8 cellular contexts compared by ENCODE assay signal in genomic region chr15:74539521-74539920, GRCh38. TPM values are rescaled to one million over a fixed set of nuclear protein-coding genes. Genes with fewer than 3 reads are reported as not detected.
DNase-seq lines count a peak whose midpoint lies in the region; ATAC-seq and TF ChIP-seq lines count a peak whose summit lies in the region.
"Not testable (repeated sequence)": the region's sequence is repeated elsewhere in the genome, so short reads cannot be mapped to it uniquely, and the experiment has no call there.

No MANE protein-coding gene starts in this region.

- DNase-seq in CD8-positive, alpha-beta T cell; NT2/D1 (ENCODE audit: low read depth, low spot score); activated B cell treated with CpG ODN at 0.5 μM for 24 hours; endothelial cell (ENCODE audit: low spot score); naive thymus-derived CD8-positive, alpha-beta T cell; stimulated activated naive B cell treated with anti-CD40 and anti-IgM and Interleukin-4, amounts not matched to agents 10 μg/mL and 1 μg/mL and 100 μg/mL, for 72 hours: not testable (repeated sequence)

- H3K27me3 Mint-ChIP-seq in CD8-positive, alpha-beta T cell (ENCODE audit: low read depth); activated B cell treated with CpG ODN at 0.5 μM for 24 hours; activated naive CD4-positive, alpha-beta T cell treated with anti-CD3 and anti-CD28 coated beads, Interleukin-2, amount 50 U/mL, for 24 hours; endothelial cell (ENCODE audit: unreplicated experiment); naive thymus-derived CD8-positive, alpha-beta T cell; stimulated activated naive B cell treated with anti-CD40 and anti-IgM and Interleukin-4, amounts not matched to agents 10 μg/mL and 1 μg/mL and 100 μg/mL, for 72 hours: not testable (repeated sequence)

- not testable (repeated sequence) for ATAC-seq in CD8-positive, alpha-beta T cell; activated B cell treated with CpG ODN at 0.5 μM for 24 hours (ENCODE audit: low read depth); naive thymus-derived CD8-positive, alpha-beta T cell; stimulated activated naive B cell treated with anti-CD40 and anti-IgM and Interleukin-4, amounts not matched to agents 10 μg/mL and 1 μg/mL and 100 μg/mL, for 72 hours (replicated peaks)

- CTCF ChIA-PET in CD8-positive, alpha-beta T cell (lab: Charles Lee): interaction anchor here (1.2 kb wide), 1 partner anchor 101 kb away, joined by 4 read pairs; no protein-coding TSS in a partner anchor
- CTCF ChIA-PET in activated B cell treated with CpG ODN at 0.5 μM for 24 hours (lab: Charles Lee): interaction anchor here (1.8 kb wide), 1 partner anchor 157 kb away, joined by 5 read pairs; no protein-coding TSS in a partner anchor

- H3K27me3 ChIP-seq in CD8-positive, alpha-beta T cell (ENCODE audit: insufficient read depth, low read length); HUES48 (ENCODE audit: control insufficient read depth, insufficient read depth, low read length); NT2/D1 (ENCODE audit: insufficient read depth, insufficient read length): not testable (repeated sequence)

- not testable (repeated sequence) for H3K4me3 ChIP-seq in CD8-positive, alpha-beta T cell (ENCODE audit: low read depth, low read length)
- H3K4me3 ChIP-seq in HUES48 (ENCODE audit: low read depth, low read length) (peak overlapping the region; percentile 81; the same call in 1 of the 2 replicates), NT2/D1 (ENCODE audit: insufficient read length, low read depth) (peak overlapping the region; percentile 85)

- not testable (repeated sequence) for H3K36me3 ChIP-seq in CD8-positive, alpha-beta T cell (ENCODE audit: insufficient read depth, low read length); HUES48 (ENCODE audit: control insufficient read depth, insufficient read depth, low read length); NT2/D1 (ENCODE audit: insufficient read depth, insufficient read length, low read length)

- POLR2A ChIA-PET in CD8-positive, alpha-beta T cell (lab: Charles Lee): not testable (repeated sequence)
- POLR2A ChIA-PET in activated B cell treated with CpG ODN at 0.5 μM for 24 hours (lab: Charles Lee): interaction anchor here (1.4 to 2.5 kb wide), 3 partner anchors 76 to 911 kb away, joined by 3 to 37 read pairs (median 5); partner anchors contain the start of gene CLK3
- POLR2A ChIA-PET in naive thymus-derived CD8-positive, alpha-beta T cell (lab: Charles Lee): interaction anchor here (0.7 kb wide), 2 partner anchors 217 to 340 kb away, joined by 4 read pairs; no protein-coding TSS in a partner anchor

- not testable (repeated sequence) for H3K27ac Mint-ChIP-seq in CD8-positive, alpha-beta T cell; activated B cell treated with CpG ODN at 0.5 μM for 24 hours
- H3K27ac Mint-ChIP-seq in activated naive CD4-positive, alpha-beta T cell treated with anti-CD3 and anti-CD28 coated beads, Interleukin-2, amount 50 U/mL, for 24 hours: peak overlapping the region; percentile 47
- H3K27ac Mint-ChIP-seq in endothelial cell (ENCODE audit: unreplicated experiment): peak overlapping the region; percentile 66
- H3K27ac Mint-ChIP-seq in naive thymus-derived CD8-positive, alpha-beta T cell: peak overlapping the region in 7 of 10 donors; percentile 44 to 98 (median 63)
- peak overlapping the region; percentile 4 for H3K27ac Mint-ChIP-seq in stimulated activated naive B cell treated with anti-CD40 and anti-IgM and Interleukin-4, amounts not matched to agents 10 μg/mL and 1 μg/mL and 100 μg/mL, for 72 hours

- H3K9ac ChIP-seq in HUES48 (ENCODE audit: low read depth, low read length); NT2/D1 (ENCODE audit: insufficient read length, low read depth): not testable (repeated sequence)

- TF ChIP-seq CTCF in CD8-positive, alpha-beta T cell (IDR thresholded peaks at IDR 0.05); activated B cell treated with CpG ODN at 0.5 μM for 24 hours (IDR thresholded peaks at IDR 0.05); endothelial cell (IDR thresholded peaks at IDR 0.05; ENCODE audit: unreplicated experiment): not testable (repeated sequence)

- peaks cover 43% of the 10 kb centered on the region for H3K4me1 Mint-ChIP-seq in CD8-positive, alpha-beta T cell (ENCODE audit: low read depth)
- H3K4me1 Mint-ChIP-seq in activated B cell treated with CpG ODN at 0.5 μM for 24 hours (peaks cover 38% of the 10 kb centered on the region), endothelial cell (ENCODE audit: unreplicated experiment) (peaks cover 36% of the 10 kb centered on the region)
- peaks cover 47% of the 10 kb centered on the region for H3K4me1 Mint-ChIP-seq in activated naive CD4-positive, alpha-beta T cell treated with anti-CD3 and anti-CD28 coated beads, Interleukin-2, amount 50 U/mL, for 24 hours
- H3K4me1 Mint-ChIP-seq in naive thymus-derived CD8-positive, alpha-beta T cell: peaks cover 29 to 50% (median 43%) of the 10 kb centered on the region in 4 donors
- peaks cover 28 to 34% of the 10 kb centered on the region in 2 donors for H3K4me1 Mint-ChIP-seq in stimulated activated naive B cell treated with anti-CD40 and anti-IgM and Interleukin-4, amounts not matched to agents 10 μg/mL and 1 μg/mL and 100 μg/mL, for 72 hours

- H3K4me1 ChIP-seq in CD8-positive, alpha-beta T cell (ENCODE audit: insufficient read depth, low read length): peaks cover 27% of the 10 kb centered on the region
- H3K4me1 ChIP-seq in HUES48 (ENCODE audit: control insufficient read depth, insufficient read depth, low read length): peaks cover 13% of the 10 kb centered on the region
- not testable (repeated sequence) for H3K4me1 ChIP-seq in NT2/D1 (ENCODE audit: insufficient read depth, insufficient read length)

- not testable (repeated sequence) for H3K27ac ChIP-seq in CD8-positive, alpha-beta T cell (ENCODE audit: low read depth, low read length)
- peak overlapping the region; percentile 89 for H3K27ac ChIP-seq in HUES48 (ENCODE audit: low read depth, low read length)

- H3K9me3 Mint-ChIP-seq in CD8-positive, alpha-beta T cell; activated B cell treated with CpG ODN at 0.5 μM for 24 hours; activated naive CD4-positive, alpha-beta T cell treated with anti-CD3 and anti-CD28 coated beads, Interleukin-2, amount 50 U/mL, for 24 hours; endothelial cell (ENCODE audit: unreplicated experiment); naive thymus-derived CD8-positive, alpha-beta T cell; stimulated activated naive B cell treated with anti-CD40 and anti-IgM and Interleukin-4, amounts not matched to agents 10 μg/mL and 1 μg/mL and 100 μg/mL, for 72 hours: not testable (repeated sequence)

- intact Hi-C loops in CD8-positive, alpha-beta T cell (cut with DNase I, micrococcal nuclease); activated B cell treated with CpG ODN at 0.5 μM for 24 hours (cut with micrococcal nuclease): not testable (repeated sequence)

- H3K9me3 ChIP-seq in CD8-positive, alpha-beta T cell (ENCODE audit: low read length); HUES48 (ENCODE audit: control insufficient read depth, insufficient read depth, low read length); NT2/D1 (ENCODE audit: insufficient read depth, low read length): not testable (repeated sequence)

- peak overlapping the region; percentile 49 for H3K4me3 Mint-ChIP-seq in CD8-positive, alpha-beta T cell
- H3K4me3 Mint-ChIP-seq in activated B cell treated with CpG ODN at 0.5 μM for 24 hours (peak overlapping the region; percentile 58), endothelial cell (ENCODE audit: unreplicated experiment) (peak overlapping the region; percentile 83)
- peak overlapping the region; percentile 78 for H3K4me3 Mint-ChIP-seq in activated naive CD4-positive, alpha-beta T cell treated with anti-CD3 and anti-CD28 coated beads, Interleukin-2, amount 50 U/mL, for 24 hours
- peak overlapping the region in 9 of 10 donors; percentile 54 to 83 (median 68) for H3K4me3 Mint-ChIP-seq in naive thymus-derived CD8-positive, alpha-beta T cell
- H3K4me3 Mint-ChIP-seq in stimulated activated naive B cell treated with anti-CD40 and anti-IgM and Interleukin-4, amounts not matched to agents 10 μg/mL and 1 μg/mL and 100 μg/mL, for 72 hours: peak overlapping the region; percentile 61 to 62

- peaks cover 15% of the 10 kb centered on the region for H3K36me3 Mint-ChIP-seq in CD8-positive, alpha-beta T cell
- H3K36me3 Mint-ChIP-seq in activated B cell treated with CpG ODN at 0.5 μM for 24 hours (ENCODE audit: low read depth): peaks cover 16% of the 10 kb centered on the region
- H3K36me3 Mint-ChIP-seq in activated naive CD4-positive, alpha-beta T cell treated with anti-CD3 and anti-CD28 coated beads, Interleukin-2, amount 50 U/mL, for 24 hours; endothelial cell (ENCODE audit: low read depth, unreplicated experiment); naive thymus-derived CD8-positive, alpha-beta T cell: not testable (repeated sequence)
- H3K36me3 Mint-ChIP-seq in stimulated activated naive B cell treated with anti-CD40 and anti-IgM and Interleukin-4, amounts not matched to agents 10 μg/mL and 1 μg/mL and 100 μg/mL, for 72 hours: peaks cover 2 to 18% of the 10 kb centered on the region in 2 donors

RNA-seq across cellular contexts. Expression of gene ARID3B, which starts 1.5 kb away (rescaled TPM):
- total RNA-seq in CD8-positive, alpha-beta T cell: 10 to 100 TPM; 35.2 to 38.7 TPM
- 24.8 and 26.9 TPM in 2 replicates for total RNA-seq in activated B cell treated with CpG ODN at 0.5 μM for 24 hours
- 70.0 TPM for total RNA-seq in endothelial cell (ENCODE audit: unreplicated experiment)
- 10 to 100 TPM; 35.8 to 37.8 TPM for total RNA-seq in naive thymus-derived CD8-positive, alpha-beta T cell
- 10 to 100 TPM in 1 of 3 donors, 1 to 10 TPM in 2; 4.0 to 13.2 (median 7.5) TPM for polyA plus RNA-seq in naive thymus-derived CD8-positive, alpha-beta T cell
